Comparison of ENCODE assay signal across 1 cellular context in genomic region chr21:21210552-21210951, GRCh38.
TF ChIP-seq lines count a peak whose summit lies in the region.

No MANE protein-coding gene starts in this region.

TF ChIP-seq in K562, 482 proteins besides CTCF, POLR2A, EP300 and RAD21 (continued from another document):
- TF ChIP-seq NFIC (IDR thresholded peaks at IDR 0.05) = peak; percentile 75
- 0 out of 2 replicates have a peak, but pooled peaks have one; percentile 25 for TF ChIP-seq CXXC5 (CRISPR knock-in tag; IDR thresholded peaks at IDR 0.05)
- no peak for TF ChIP-seq ATF7 (IDR thresholded peaks at IDR 0.05)
- peak; percentile 31; the same call in 1 of the 2 replicates for TF ChIP-seq TEAD4 (IDR thresholded peaks at IDR 0.05; ENCODE audit: low read length)
- TF ChIP-seq TEAD4 (CRISPR knock-in tag; IDR thresholded peaks at IDR 0.05; ENCODE audit: borderline replicate concordance) = no peak
- no peak for TF ChIP-seq TAL1 (IDR thresholded peaks at IDR 0.05)
